ENCODE assay signal across 27 cellular contexts in genomic region chr14:76575108-76575507, GRCh38.
"Had no signal": no experiment of that assay in that cellular context is flagged by ENCODE, and none has a peak within 500 bp of the region (broad histone marks: within the 10 kb centered on the region; RNA-seq: fewer than 3 reads in every experiment).

No MANE protein-coding gene starts in this region.

- H3K9me3 ChIP-seq: colonic mucosa, gastrocnemius medialis, mucosa of descending colon, psoas muscle, sigmoid colon, stomach, thyroid gland, upper lobe of right lung, uterus had no signal

- DNase-seq: colonic mucosa; effector memory CD8-positive, alpha-beta T cell; foreskin fibroblast; gastrocnemius medialis; kidney; mesenchymal stem cell; mucosa of descending colon; naive B cell; nucleus accumbens; psoas muscle; right cardiac atrium; sigmoid colon; stimulated activated CD4-positive, alpha-beta T cell treated with anti-CD3 and anti-CD28 coated beads, Interleukin-2, amount 100 ng/mL, for 24 hours; stimulated activated CD4-positive, alpha-beta T cell treated with anti-CD3 and anti-CD28 coated beads, Interleukin-4, amount 100 ng/mL, for 24 hours; stimulated activated naive CD4-positive, alpha-beta T cell treated with Interleukin-2 at 50 U/mL for 16 hours; stomach; upper lobe of right lung; uterus had no signal

- H3K36me3 Mint-ChIP-seq: mesothelial cell of epicardium; naive B cell; stimulated activated effector memory CD8-positive, alpha-beta T cell treated with anti-CD3 and anti-CD28 coated beads, Interleukin-12 subunit alpha, Interleukin-12 subunit beta, amount 100 ng/mL, for 72 hours had no signal

- H3K36me3 ChIP-seq: colonic mucosa, gastrocnemius medialis, sigmoid colon, stomach, thyroid gland, upper lobe of right lung, uterus had no signal

- ATAC-seq: effector memory CD8-positive, alpha-beta T cell; esophagus mucosa; gastrocnemius medialis; left lobe of liver; mucosa of descending colon; psoas muscle; stimulated activated effector memory CD8-positive, alpha-beta T cell treated with anti-CD3 and anti-CD28 coated beads, Interleukin-12 subunit alpha, Interleukin-12 subunit beta, amount 100 ng/mL, for 72 hours; upper lobe of right lung had no signal

- H3K4me3 ChIP-seq: colonic mucosa, gastrocnemius medialis, lung, mucosa of descending colon, psoas muscle, sigmoid colon, stomach, thyroid gland, upper lobe of right lung, uterus had no signal

- H3K27ac ChIP-seq: colonic mucosa, epithelial cell of prostate, gastrocnemius medialis, psoas muscle, sigmoid colon, stomach, upper lobe of right lung, uterus had no signal

- H3K4me1 ChIP-seq: colonic mucosa, gastrocnemius medialis, psoas muscle, uterus had no signal

- H3K27ac Mint-ChIP-seq: dendritic cell treated with granulocyte-macrophage colony-stimulating factor and Interleukin-4, amounts not matched to agents 40 ng/mL and 50 ng/mL, for 4 days; effector memory CD8-positive, alpha-beta T cell; naive B cell; nephron; stimulated activated effector memory CD8-positive, alpha-beta T cell treated with anti-CD3 and anti-CD28 coated beads, Interleukin-12 subunit alpha, Interleukin-12 subunit beta, amount 100 ng/mL, for 72 hours had no signal

- H3K27me3 ChIP-seq: colonic mucosa, sigmoid colon, thyroid gland, uterus had no signal

- H3K9me3 Mint-ChIP-seq: dendritic cell treated with granulocyte-macrophage colony-stimulating factor and Interleukin-4, amounts not matched to agents 40 ng/mL and 50 ng/mL, for 4 days; effector memory CD8-positive, alpha-beta T cell; nephron; stimulated activated effector memory CD8-positive, alpha-beta T cell treated with anti-CD3 and anti-CD28 coated beads, Interleukin-12 subunit alpha, Interleukin-12 subunit beta, amount 100 ng/mL, for 72 hours had no signal

- H3K4me3 Mint-ChIP-seq: dendritic cell treated with granulocyte-macrophage colony-stimulating factor and Interleukin-4, amounts not matched to agents 40 ng/mL and 50 ng/mL, for 4 days; effector memory CD8-positive, alpha-beta T cell; mesothelial cell of epicardium; naive B cell; nephron; stimulated activated effector memory CD8-positive, alpha-beta T cell treated with anti-CD3 and anti-CD28 coated beads, Interleukin-12 subunit alpha, Interleukin-12 subunit beta, amount 100 ng/mL, for 72 hours had no signal

- H3K4me1 Mint-ChIP-seq: naive B cell; stimulated activated effector memory CD8-positive, alpha-beta T cell treated with anti-CD3 and anti-CD28 coated beads, Interleukin-12 subunit alpha, Interleukin-12 subunit beta, amount 100 ng/mL, for 72 hours had no signal
